10 cellular contexts compared by ENCODE assay signal in genomic region chr12:94561943-94562411, GRCh38.
DNase-seq lines count a peak whose midpoint lies in the region; ATAC-seq, FAIRE-seq and TF ChIP-seq lines count a peak whose summit lies in the region.
"Had no signal": no experiment of that assay in that cellular context is flagged by ENCODE, and none has a peak within 500 bp of the region (broad histone marks: within the 10 kb centered on the region; RNA-seq: fewer than 3 reads in every experiment).

No MANE protein-coding gene starts in this region.

- peaks cover 16% of the 10 kb centered on the region for H3K27me3 Mint-ChIP-seq in activated naive CD4-positive, alpha-beta T cell treated with anti-CD3 and anti-CD28 coated beads for 36 hours (ENCODE audit: low read depth)

- no peaks in the 10 kb centered on the region for H3K27me3 ChIP-seq in PC-9 (ENCODE audit: insufficient read depth, low read depth)
- no peaks in the 10 kb centered on the region for H3K27me3 ChIP-seq in upper lobe of left lung

- TF ChIP-seq CTCF in PC-9 (conservative IDR thresholded peaks at IDR 0.05) (no peak), upper lobe of left lung (IDR thresholded peaks at IDR 0.05) (no peak)

- intact Hi-C loops in activated naive CD4-positive, alpha-beta T cell treated with anti-CD3 and anti-CD28 coated beads for 36 hours (cut with micrococcal nuclease) = no loop called here
- intact Hi-C loops in PC-9 (cut with micrococcal nuclease; ENCODE audit: unreplicated experiment) = loop anchor here (1.0 to 2.0 kb wide), 4 partner anchors 8 to 83 kb away; no protein-coding TSS in a partner anchor

- H3K36me3 ChIP-seq in PC-9 (ENCODE audit: low read depth) = 0 out of 2 replicates have a peak, but pooled peaks cover 4% of the 10 kb centered on the region
- no peaks in the 10 kb centered on the region for H3K36me3 ChIP-seq in upper lobe of left lung

- no peaks in the 10 kb centered on the region for H3K9me3 Mint-ChIP-seq in activated naive CD4-positive, alpha-beta T cell treated with anti-CD3 and anti-CD28 coated beads for 36 hours
- H3K9me3 Mint-ChIP-seq: activated T-cell treated with anti-CD3 and anti-CD28 coated beads, Interleukin-2, amount 50 U/mL, for 72 hours had no signal

- H3K4me3 Mint-ChIP-seq in activated naive CD4-positive, alpha-beta T cell treated with anti-CD3 and anti-CD28 coated beads for 36 hours = no peak overlapping the region
- H3K4me3 Mint-ChIP-seq: activated T-cell treated with anti-CD3 and anti-CD28 coated beads, Interleukin-2, amount 50 U/mL, for 72 hours had no signal

- H3K4me3 ChIP-seq in PC-9 (peak overlapping the region; percentile 59; the same call in 1 of the 2 replicates), upper lobe of left lung (no peak overlapping the region)

- DNase-seq in activated naive CD4-positive, alpha-beta T cell treated with anti-CD3 and anti-CD28 coated beads for 36 hours = peak; percentile 11
- no peak for DNase-seq in activated naive CD4-positive, alpha-beta T cell (lab: John Stamatoyannopoulos, UW)
- DNase-seq in PC-9 (peak; percentile 74 to 88), islet precursor cell (peak; percentile 77), NCI-H1694 (lab: John Stamatoyannopoulos, UW) (no peak), upper lobe of left lung (no peak), RCC 7860 (ENCODE audit: low spot score) (no peak)
- DNase-seq: activated T-cell treated with anti-CD3 and anti-CD28 coated beads, Interleukin-2, amount 50 U/mL, for 72 hours; DND-41 had no signal

- no TSS peak for BruUV-seq in PC-9 (replicated peaks; lab: Mats Ljungman, UMichigan)

- H3K4me1 Mint-ChIP-seq in activated naive CD4-positive, alpha-beta T cell treated with anti-CD3 and anti-CD28 coated beads for 36 hours (ENCODE audit: low read depth) = peaks cover 8% of the 10 kb centered on the region

- TF ChIP-seq EP300 in upper lobe of left lung (IDR thresholded peaks at IDR 0.05) = no peak

- no peaks in the 10 kb centered on the region for H3K36me3 Mint-ChIP-seq in activated naive CD4-positive, alpha-beta T cell treated with anti-CD3 and anti-CD28 coated beads for 36 hours (ENCODE audit: low read depth)

- peak; percentile 78 for ATAC-seq in HG02840 (IDR thresholded peaks at IDR 0.05; ENCODE audit: low FRiP score, unreplicated experiment)
- ATAC-seq in upper lobe of left lung (ENCODE audit: low FRiP score in 2 of 2) = no peak

- peaks cover 65% of the 10 kb centered on the region for H3K4me1 ChIP-seq in PC-9 (replicated peaks; ENCODE audit: insufficient read depth)
- no peaks in the 10 kb centered on the region for H3K4me1 ChIP-seq in upper lobe of left lung

- H2AFZ ChIP-seq in PC-9 = peak overlapping the region; percentile 26; the same call in 1 of the 2 replicates

- CTCF ChIA-PET in activated naive CD4-positive, alpha-beta T cell treated with anti-CD3 and anti-CD28 coated beads for 36 hours (lab: Charles Lee) = interaction anchor here (0.6 kb wide), 1 partner anchor 20 kb away, joined by 3 read pairs; no protein-coding TSS in a partner anchor
- CTCF ChIA-PET in PC-9 (lab: Charles Lee) = interaction anchor here (0.6 to 0.9 kb wide), 3 partner anchors 9 to 1186 kb away, joined by 4 to 8 read pairs (median 5); no protein-coding TSS in a partner anchor

- no peaks in the 10 kb centered on the region for H4K20me1 ChIP-seq in PC-9 (ENCODE audit: insufficient read depth)

- H3K9me3 ChIP-seq in PC-9 (ENCODE audit: insufficient read depth, low read depth) (no peaks in the 10 kb centered on the region; the same call in none of the 2 replicates), upper lobe of left lung (no peaks in the 10 kb centered on the region)

- FAIRE-seq in RCC 7860 (lab: Jason Lieb, UNC) = no peak

- H3K4me2 ChIP-seq in PC-9 = peak overlapping the region; percentile 74

- 74 to 75% methylated on average over 11 of the region's 11 CpGs for WGBS in upper lobe of left lung, 2 donors

- H3K27ac Mint-ChIP-seq in activated naive CD4-positive, alpha-beta T cell treated with anti-CD3 and anti-CD28 coated beads for 36 hours = no peak overlapping the region
- H3K27ac Mint-ChIP-seq: activated T-cell treated with anti-CD3 and anti-CD28 coated beads, Interleukin-2, amount 50 U/mL, for 72 hours had no signal

- POLR2A ChIA-PET in PC-9 (lab: Charles Lee; ENCODE audit: unreplicated experiment) = interaction anchor here (0.6 to 1.7 kb wide), 13 partner anchors 9 to 1776 kb away, joined by 3 to 14 read pairs (median 5); no protein-coding TSS in a partner anchor

- TF ChIP-seq POLR2A in upper lobe of left lung (IDR thresholded peaks at IDR 0.05) = no peak

- H3K9me2 ChIP-seq in PC-9 (ENCODE audit: insufficient read depth) = no peaks in the 10 kb centered on the region

- peak overlapping the region; percentile 91 for H3K27ac ChIP-seq in PC-9
- no peak overlapping the region for H3K27ac ChIP-seq in upper lobe of left lung

- peaks cover 44% of the 10 kb centered on the region; the same call in 1 of the 2 replicates for H3F3A ChIP-seq in PC-9 (ENCODE audit: insufficient read depth, low read depth)

- H3K79me2 ChIP-seq in PC-9 (ENCODE audit: low read depth) = peaks cover 37% of the 10 kb centered on the region

Comparison
In these comparisons a context has a peak if more than half of its experiments do, and no peak if none do; other contexts are left out.
1. DNase-seq: peak in activated naive CD4-positive, alpha-beta T cell treated with anti-CD3 and anti-CD28 coated beads for 36 hours (single experiment), PC-9 (2 of 2) and islet precursor cell (single experiment); none in activated naive CD4-positive, alpha-beta T cell (0 of 4), NCI-H1694 (single experiment), upper lobe of left lung (0 of 2) and RCC 7860 (single experiment).